ENCODE assay signal across 14 cellular contexts in the genomic region with DNA sequence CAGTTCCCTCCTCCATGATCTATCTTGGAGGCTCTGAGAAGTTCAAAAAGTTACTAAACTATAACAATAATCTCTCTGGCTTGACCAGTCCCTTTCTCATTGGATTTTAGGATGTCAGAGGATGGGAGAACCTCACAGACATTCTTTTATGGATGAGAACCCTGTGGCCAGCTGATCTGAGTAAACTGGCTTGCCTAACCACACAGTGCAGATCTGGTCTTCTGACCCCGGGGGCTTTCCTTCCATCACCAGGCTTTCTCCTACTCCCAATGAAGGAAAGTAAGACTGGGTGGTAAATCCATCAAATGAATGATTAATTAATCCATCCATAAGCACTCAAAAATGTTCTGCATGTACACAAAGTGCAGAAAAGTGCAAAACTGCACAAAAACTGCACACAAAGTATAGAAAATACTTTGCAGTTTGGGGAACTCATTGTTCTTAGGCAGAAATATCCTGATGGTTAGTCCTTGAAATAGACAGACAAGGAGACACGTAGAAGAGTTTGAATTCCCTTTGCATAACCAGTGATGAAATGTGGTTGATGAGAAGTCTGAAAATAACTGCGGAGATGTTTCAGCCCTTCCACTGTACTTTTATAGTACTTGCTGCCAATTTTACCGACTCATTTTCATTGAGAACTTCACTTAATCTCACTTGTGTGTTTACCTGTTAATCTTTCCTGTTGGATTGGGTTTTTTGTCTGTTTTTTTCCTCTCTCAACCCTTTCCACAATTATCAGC. TPM values are rescaled to one million over a fixed set of nuclear protein-coding genes. Genes with fewer than 3 reads are reported as not detected.
DNase-seq lines count a peak whose midpoint lies in the region; ATAC-seq and TF ChIP-seq lines count a peak whose summit lies in the region.
"Had no signal": no experiment of that assay in that cellular context is flagged by ENCODE, and none has a peak within 500 bp of the region (broad histone marks: within the 10 kb centered on the region; RNA-seq: fewer than 3 reads in every experiment).

No MANE protein-coding gene starts in this region.

- intact Hi-C loops in mammary epithelial cell (cut with micrococcal nuclease): loop anchor here (1.0 to 5.0 kb wide), 3 partner anchors 35 to 183 kb away; no protein-coding TSS in a partner anchor
- intact Hi-C loops in transverse colon (cut with DNase I; ENCODE audit: low total_unique reads): no loop called here
- intact Hi-C loops in activated CD8-positive, alpha-beta T cell treated with anti-CD3 and anti-CD28 coated beads for 36 hours (cut with micrococcal nuclease): no loop called here

- H3K4me3 Mint-ChIP-seq in activated CD8-positive, alpha-beta T cell treated with anti-CD3 and anti-CD28 coated beads for 36 hours: no peak overlapping the region
- H3K4me3 Mint-ChIP-seq: neural progenitor cell; stimulated activated naive CD8-positive, alpha-beta T cell treated with anti-CD3 and anti-CD28 coated beads, Interleukin-15, amount 100 ng/mL, for 72 hours had no signal

- H3K27ac ChIP-seq in mammary epithelial cell (ENCODE audit: insufficient read depth, low read depth, low read length) (peak overlapping the region; percentile 89), mesenchymal stem cell (ENCODE audit: low read length, poor library complexity, severe bottlenecking) (no peak overlapping the region), transverse colon (peak overlapping the region; percentile 13 to 94 (median 54))
- H3K27ac ChIP-seq: neural progenitor cell had no signal

- H3K9ac ChIP-seq in mammary epithelial cell (ENCODE audit: insufficient read depth, low read length): peak overlapping the region; percentile 43
- H3K9ac ChIP-seq in mesenchymal stem cell (ENCODE audit: low read length): peak overlapping the region; percentile 82
- H3K9ac ChIP-seq: neural progenitor cell had no signal

- H2AK5ac ChIP-seq in mesenchymal stem cell (ENCODE audit: low read length, severe bottlenecking): no peak overlapping the region

- no peaks in the 10 kb centered on the region for H3K9me3 Mint-ChIP-seq in activated CD8-positive, alpha-beta T cell treated with anti-CD3 and anti-CD28 coated beads for 36 hours
- H3K9me3 Mint-ChIP-seq: stimulated activated naive CD8-positive, alpha-beta T cell treated with anti-CD3 and anti-CD28 coated beads, Interleukin-15, amount 100 ng/mL, for 72 hours had no signal

- no peak overlapping the region for H2BK5ac ChIP-seq in mesenchymal stem cell (ENCODE audit: low read depth, low read length, poor library complexity, severe bottlenecking)

- in situ Hi-C loops in mammary epithelial cell (cut with MboI; ENCODE audit: low sequenced_read_pairs in 2 of 2): loop anchor here in 1 of 2 donors (25.0 kb wide), 1 partner anchor 493 kb away; no protein-coding TSS in a partner anchor
- in situ Hi-C loops in transverse colon (cut with MboI; ENCODE audit: low pct_ligation_motif_present in 1 of 4, low pct_unique_long_range_greater_than_20kb in 1 of 4, low sequenced_read_pairs in 3 of 4): loop anchor here in 1 of 4 donors (25.0 kb wide), 1 partner anchor 493 kb away; no protein-coding TSS in a partner anchor

- dilution Hi-C loops in mammary epithelial cell (cut with HindIII; ENCODE audit: low sequenced_read_pairs): loop anchor here (5.0 kb wide), 4 partner anchors 33 to 253 kb away; no protein-coding TSS in a partner anchor

- POLR2A ChIA-PET in activated CD8-positive, alpha-beta T cell treated with anti-CD3 and anti-CD28 coated beads for 36 hours (lab: Charles Lee): no interaction called here

- peaks cover 11% of the 10 kb centered on the region for H3K36me3 ChIP-seq in mammary epithelial cell (ENCODE audit: insufficient read depth, low read length)
- H3K36me3 ChIP-seq in mesenchymal stem cell (ENCODE audit: control insufficient read depth in 1 of 2, insufficient read depth in 2 of 2, low read depth in 1 of 2, low read length in 2 of 2): no peaks in the 10 kb centered on the region
- no peaks in the 10 kb centered on the region for H3K36me3 ChIP-seq in transverse colon
- H3K36me3 ChIP-seq: neural progenitor cell had no signal

- no peaks in the 10 kb centered on the region for H3K36me3 Mint-ChIP-seq in activated CD8-positive, alpha-beta T cell treated with anti-CD3 and anti-CD28 coated beads for 36 hours (ENCODE audit: low read depth)

- H3K4me1 ChIP-seq in mammary epithelial cell (ENCODE audit: insufficient read depth, low read length): peaks cover 25% of the 10 kb centered on the region
- peaks cover 7% of the 10 kb centered on the region for H3K4me1 ChIP-seq in mesenchymal stem cell (ENCODE audit: control insufficient read depth, insufficient read depth, low read depth, low read length)
- H3K4me1 ChIP-seq in transverse colon: peaks cover 6 to 17% (median 11%) of the 10 kb centered on the region in 4 donors
- H3K4me1 ChIP-seq: neural progenitor cell had no signal

- no TSS peak for BruUV-seq in mammary epithelial cell (replicated peaks; lab: Mats Ljungman, UMichigan)

- no peaks in the 10 kb centered on the region for H4K20me1 ChIP-seq in mammary epithelial cell (ENCODE audit: insufficient read depth, low read length)

- no peak overlapping the region for H2BK15ac ChIP-seq in mesenchymal stem cell (ENCODE audit: low read depth, poor library complexity, severe bottlenecking)

- peaks cover 52% of the 10 kb centered on the region for H3K79me2 ChIP-seq in mammary epithelial cell (ENCODE audit: insufficient read depth, low read length)

- CTCF ChIA-PET in mammary epithelial cell (lab: Charles Lee; ENCODE audit: low non-redundant PET): no interaction called here
- CTCF ChIA-PET in activated CD8-positive, alpha-beta T cell treated with anti-CD3 and anti-CD28 coated beads for 36 hours (lab: Charles Lee): no interaction called here

- peaks cover 53% of the 10 kb centered on the region for H3K27me3 Mint-ChIP-seq in activated CD8-positive, alpha-beta T cell treated with anti-CD3 and anti-CD28 coated beads for 36 hours

- 43% methylated on average over 4 of the region's 4 CpGs for WGBS in mammary epithelial cell (ENCODE audit: low coverage, missing lambda C conversion rate)
- 43% methylated on average over 1 of the region's 4 CpGs for WGBS in mesenchymal stem cell
- WGBS in transverse colon (ENCODE audit: low coverage in 1 of 2), 2 donors: 72 to 93% methylated on average over 3 to 4 of the region's 4 CpGs

- no peak overlapping the region for H2BK12ac ChIP-seq in mesenchymal stem cell (ENCODE audit: low read length in 2 of 2)

- no peak overlapping the region for H3K14ac ChIP-seq in mesenchymal stem cell (ENCODE audit: low read length in 2 of 2)

- no peak for TF ChIP-seq EP300 in transverse colon (IDR thresholded peaks at IDR 0.05; ENCODE audit: low read depth)

- H3K4me3 ChIP-seq in mammary epithelial cell (replicated peaks in 1 of 3; ENCODE audit: insufficient read depth in 1 of 3, low read depth in 2 of 3, low read length in 3 of 3) (peak overlapping the region in 1 of 3 experiments; percentile 68), mesenchymal stem cell (ENCODE audit: insufficient read depth in 1 of 2, low read depth in 1 of 2, low read length in 2 of 2) (peak overlapping the region in 1 of 2 experiments; percentile 64), transverse colon (no peak overlapping the region)
- H3K4me3 ChIP-seq: K562, neural progenitor cell had no signal

- H4K8ac ChIP-seq in mesenchymal stem cell (ENCODE audit: low read length): no peak overlapping the region

- H3K27me3 ChIP-seq in mammary epithelial cell (ENCODE audit: insufficient read depth, low read length): no peaks in the 10 kb centered on the region
- H3K27me3 ChIP-seq in mesenchymal stem cell (ENCODE audit: control insufficient read depth in 1 of 2, insufficient read depth in 1 of 2, low read length in 2 of 2): no peaks in the 10 kb centered on the region
- H3K27me3 ChIP-seq in transverse colon: no peaks in the 10 kb centered on the region

- H3K9me3 ChIP-seq in mammary epithelial cell (replicated peaks; ENCODE audit: insufficient read depth, low read length): no peaks in the 10 kb centered on the region
- H3K9me3 ChIP-seq in mesenchymal stem cell (ENCODE audit: control insufficient read depth, low read length): no peaks in the 10 kb centered on the region
- no peaks in the 10 kb centered on the region for H3K9me3 ChIP-seq in transverse colon

- peak overlapping the region; percentile 86 for H3K4me2 ChIP-seq in mammary epithelial cell (ENCODE audit: insufficient read depth, low read depth, low read length)
- no peak overlapping the region for H3K4me2 ChIP-seq in mesenchymal stem cell (ENCODE audit: low read length, poor library complexity, severe bottlenecking)
- H3K4me2 ChIP-seq: neural progenitor cell had no signal

- TF ChIP-seq POLR2A in transverse colon (IDR thresholded peaks at IDR 0.05): no peak

- H4K91ac ChIP-seq in mesenchymal stem cell (ENCODE audit: low read length): no peak overlapping the region

- H2AFZ ChIP-seq in mammary epithelial cell (ENCODE audit: low read depth, low read length) (no peak overlapping the region), mesenchymal stem cell (ENCODE audit: low read depth, low read length) (no peak overlapping the region)
- H2AFZ ChIP-seq: neural progenitor cell had no signal

- no peak overlapping the region for H2BK120ac ChIP-seq in mesenchymal stem cell (ENCODE audit: low read depth, low read length)

- no peak for ATAC-seq in activated CD8-positive, alpha-beta T cell treated with anti-CD3 and anti-CD28 coated beads for 36 hours
- ATAC-seq: HCT116; K562; stimulated activated naive CD8-positive, alpha-beta T cell treated with anti-CD3 and anti-CD28 coated beads, Interleukin-15, amount 100 ng/mL, for 72 hours had no signal

- no peak overlapping the region for H3K4ac ChIP-seq in mesenchymal stem cell (ENCODE audit: low read depth in 1 of 2, low read length in 2 of 2)

- peaks cover 17% of the 10 kb centered on the region for H3K4me1 Mint-ChIP-seq in activated CD8-positive, alpha-beta T cell treated with anti-CD3 and anti-CD28 coated beads for 36 hours (ENCODE audit: low read depth)

- DNase-seq in SIG-M5 treated with dmso at 0.1 percent for 504 hours (lab: John Stamatoyannopoulos, UW; ENCODE audit: unreplicated experiment): peak; percentile 60
- no peak for DNase-seq in SIG-M5 (lab: John Stamatoyannopoulos, UW)
- DNase-seq in mammary epithelial cell: peak; percentile 41
- peak; percentile 75 for DNase-seq in mesenchymal stem cell
- no peak for DNase-seq in transverse colon
- no peak for DNase-seq in DMS153 (lab: John Stamatoyannopoulos, UW)
- no peak for DNase-seq in cerebellar nuclear complex (lab: John Stamatoyannopoulos, UW)
- DNase-seq in activated CD8-positive, alpha-beta T cell treated with anti-CD3 and anti-CD28 coated beads for 36 hours: no peak
- DNase-seq: 8988T; NCI-H2107; stimulated activated naive CD8-positive, alpha-beta T cell treated with anti-CD3 and anti-CD28 coated beads, Interleukin-15, amount 100 ng/mL, for 72 hours had no signal

- no peak for TF ChIP-seq CTCF in mammary epithelial cell (conservative IDR thresholded peaks at IDR 0.05 in 1 of 2, IDR thresholded peaks at IDR 0.05 in 1 of 2; ENCODE audit: extremely low read depth in 1 of 2, insufficient read depth in 1 of 2, low read depth in 1 of 2, low read length in 2 of 2)
- TF ChIP-seq CTCF in transverse colon (IDR thresholded peaks at IDR 0.05): no peak
- TF ChIP-seq CTCF in activated CD8-positive, alpha-beta T cell treated with anti-CD3 and anti-CD28 coated beads for 36 hours (IDR thresholded peaks at IDR 0.05): no peak

- H3K79me1 ChIP-seq in mesenchymal stem cell (replicated peaks; ENCODE audit: low read length, poor library complexity, severe bottlenecking): peaks cover 3% of the 10 kb centered on the region

- H3K18ac ChIP-seq in mesenchymal stem cell (ENCODE audit: low read depth in 1 of 2, low read length in 2 of 2): no peak overlapping the region

- H3K23ac ChIP-seq in mesenchymal stem cell (ENCODE audit: low read length in 2 of 2): no peak overlapping the region

- H3K27ac Mint-ChIP-seq in activated CD8-positive, alpha-beta T cell treated with anti-CD3 and anti-CD28 coated beads for 36 hours: no peak overlapping the region
- H3K27ac Mint-ChIP-seq: neural progenitor cell; stimulated activated naive CD8-positive, alpha-beta T cell treated with anti-CD3 and anti-CD28 coated beads, Interleukin-15, amount 100 ng/mL, for 72 hours had no signal

RNA-seq across cellular contexts. Expression of a gene that starts 2.5 kb away (rescaled TPM):
- total RNA-seq in mammary epithelial cell (1,000 to 10,000 TPM in 1 of 2 donors, 100 to 1,000 TPM in 1; 994 to 1,649 TPM), transverse colon (100 to 1,000 TPM in 1 of 4 donors, 10 to 100 TPM in 3; 35.9 to 105 (median 59.3) TPM)
- 703 TPM for polyA plus RNA-seq in mammary epithelial cell
- polyA minus RNA-seq in mammary epithelial cell: 2,245 TPM
- polyA plus RNA-seq in mesenchymal stem cell (2013, experiment 1 of 2): 511 TPM
- polyA plus RNA-seq in mesenchymal stem cell (2013, experiment 2 of 2): 536 TPM
- total RNA-seq in activated CD8-positive, alpha-beta T cell treated with anti-CD3 and anti-CD28 coated beads for 36 hours: not detected

Comparison
In these comparisons a context has a peak if more than half of its experiments do, and no peak if none do; other contexts are left out.
1. DNase-seq: peak in SIG-M5 treated with dmso at 0.1 percent for 504 hours (single experiment), mammary epithelial cell (single experiment) and mesenchymal stem cell (single experiment); none in SIG-M5 (single experiment), transverse colon (single experiment), DMS153 (single experiment), cerebellar nuclear complex (0 of 2) and activated CD8-positive, alpha-beta T cell treated with anti-CD3 and anti-CD28 coated beads for 36 hours (single experiment).
2. RNA of a gene that starts 2.5 kb away (total RNA-seq): 994 to 1,649 TPM in mammary epithelial cell and 35.9 to 105 TPM in transverse colon; not detected in activated CD8-positive, alpha-beta T cell treated with anti-CD3 and anti-CD28 coated beads for 36 hours; every median in the first group is over 10 times any median in the second.